ENCODE assay signal across 10 cellular contexts in the genomic region with DNA sequence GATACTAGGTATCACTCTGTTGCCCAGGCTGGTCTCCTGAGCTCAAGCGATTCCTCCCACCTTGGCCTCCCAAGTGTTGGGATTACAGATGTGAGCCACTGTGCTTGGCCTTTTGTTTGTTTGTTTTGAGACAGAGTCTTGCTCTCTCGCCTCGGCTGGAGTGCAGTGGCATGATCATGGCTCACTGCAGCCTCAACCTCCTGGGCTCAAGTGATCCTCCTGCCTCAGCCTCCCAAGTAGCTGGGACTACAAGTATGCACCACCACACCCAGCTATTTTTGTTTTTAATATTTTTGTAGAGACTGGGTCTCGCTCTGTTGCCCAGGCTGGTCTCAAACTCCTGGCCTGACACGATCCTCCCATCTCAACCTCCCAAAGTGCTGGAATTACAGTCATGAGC. TPM values are rescaled to one million over a fixed set of nuclear protein-coding genes. Genes with fewer than 3 reads are reported as not detected.
"Had no signal": no experiment of that assay in that cellular context is flagged by ENCODE, and none has a peak within 500 bp of the region (broad histone marks: within the 10 kb centered on the region; RNA-seq: fewer than 3 reads in every experiment).

No MANE protein-coding gene starts in this region.

RNA-seq across cellular contexts. Expression of a gene that starts 7.6 kb away (rescaled TPM):
- total RNA-seq: activated B cell treated with CpG ODN at 0.5 μM for 24 hours; activated CD4-positive, alpha-beta T cell treated with anti-CD3 and anti-CD28 coated beads, Interleukin-2, amount 10 ng/mL, durations not matched to agents 24 days and 14 days; activated CD4-positive, alpha-beta T cell treated with anti-CD3 and anti-CD28 coated beads, Interleukin-2, amount 10 ng/mL, durations not matched to agents 7 days and 5 days; activated CD8-positive, alpha-beta memory T cell treated with anti-CD3 and anti-CD28 coated beads for 36 hours; activated CD8-positive, alpha-beta memory T cell treated with anti-CD3 and anti-CD28 coated beads, Interleukin-2, amount 10 ng/mL, durations not matched to agents 7 days and 5 days; activated CD8-positive, alpha-beta T cell treated with anti-CD3 and anti-CD28 coated beads, Interleukin-2, amount 10 ng/mL, durations not matched to agents 7 days and 5 days; T-cell; T-helper 1 cell treated with Interleukin-12 subunit alpha and Interleukin-12 subunit beta and Interleukin-4 antibody, amounts not matched to agents 30 ng/mL and 1 ng/mL, for 36 hours; T-helper 2 cell treated with Interferon-gamma antibody and Interleukin-4, amounts not matched to agents 100 ng/mL and 5 ng/mL, for 36 hours; WTC11 had no signal
